ENCODE assay signal across 1 cellular context in genomic region chr19:16542045-16542893, GRCh38.
A peak's percentile ranks its signal among the peaks of the same experiment; 100 is the strongest.
TF ChIP-seq lines count a peak whose summit lies in the region.

TSS of gene CHERP (minus strand) at chr19:16542437. CDS start at chr19:16542378, 59 bp downstream.

TF ChIP-seq in HepG2, 621 proteins besides CTCF, POLR2A, EP300 and RAD21 (continued from another document and continues in another):
- TF ChIP-seq DMTF1 (CRISPR knock-in tag; IDR thresholded peaks at IDR 0.05) (no peak), ZNF343 (CRISPR knock-in tag; IDR thresholded peaks at IDR 0.05) (peak; percentile 64; the same call in 1 of the 2 replicates), POGZ (CRISPR knock-in tag; IDR thresholded peaks at IDR 0.05) (peak; percentile 53; the same call in 1 of the 2 replicates), ATM (IDR thresholded peaks at IDR 0.05; ENCODE audit: borderline replicate concordance) (no peak), HDAC2 (CRISPR knock-in tag; IDR thresholded peaks at IDR 0.05) (peak; percentile 61; the same call in 1 of the 2 replicates), REXO4 (CRISPR knock-in tag; IDR thresholded peaks at IDR 0.05; ENCODE audit: borderline replicate concordance) (no peak), PITX1 (CRISPR knock-in tag; IDR thresholded peaks at IDR 0.05) (no peak; the same call in 1 of the 2 replicates), SMARCC2 (IDR thresholded peaks at IDR 0.05) (no peak), HDAC6 (IDR thresholded peaks at IDR 0.05; ENCODE audit: low read depth, low read length) (no peak), ZNF674 (CRISPR knock-in tag; IDR thresholded peaks at IDR 0.05; ENCODE audit: low read depth) (no peak), ZNF34 (CRISPR knock-in tag; IDR thresholded peaks at IDR 0.05; ENCODE audit: borderline replicate concordance) (0 out of 2 replicates have a peak, but pooled peaks have one; percentile 22), MED13 (CRISPR knock-in tag; IDR thresholded peaks at IDR 0.05) (no peak; the same call in 1 of the 2 replicates), NBN (conservative IDR thresholded peaks at IDR 0.05) (no peak), FOXC1 (CRISPR knock-in tag; IDR thresholded peaks at IDR 0.05; ENCODE audit: borderline replicate concordance) (no peak), ZNF747 (CRISPR knock-in tag; IDR thresholded peaks at IDR 0.05; ENCODE audit: borderline replicate concordance) (peak; percentile 26; the same call in 1 of the 2 replicates), BATF2 (CRISPR knock-in tag; IDR thresholded peaks at IDR 0.05) (0 out of 2 replicates have a peak, but pooled peaks have one; percentile 12), U2AF1 (optimal IDR thresholded peaks at IDR 0.05; ENCODE audit: low read depth, low read length) (no peak), ZMYM4 (CRISPR knock-in tag; IDR thresholded peaks at IDR 0.05) (peak; percentile 46), IRF1 (CRISPR knock-in tag; IDR thresholded peaks at IDR 0.05; ENCODE audit: low read depth) (no peak), ZNF441 (CRISPR knock-in tag; IDR thresholded peaks at IDR 0.05; ENCODE audit: borderline replicate concordance) (0 out of 2 replicates have a peak, but pooled peaks have one; percentile 22), ZNF639 (CRISPR knock-in tag; conservative IDR thresholded peaks at IDR 0.05) (peak; percentile 83; the same call in 1 of the 2 replicates), CCDC6 (CRISPR knock-in tag; IDR thresholded peaks at IDR 0.05) (peak; percentile 59), MTA1 (CRISPR knock-in tag; IDR thresholded peaks at IDR 0.05; ENCODE audit: borderline replicate concordance) (0 out of 2 replicates have a peak, but pooled peaks have one; percentile 17), NRL (CRISPR knock-in tag; IDR thresholded peaks at IDR 0.05; ENCODE audit: borderline replicate concordance) (peak; percentile 51; the same call in 1 of the 2 replicates), HINFP (CRISPR knock-in tag; IDR thresholded peaks at IDR 0.05; ENCODE audit: low read depth) (0 out of 2 replicates have a peak, but pooled peaks have one; percentile 25), DR1 (CRISPR knock-in tag; IDR thresholded peaks at IDR 0.05) (no peak; the same call in 1 of the 2 replicates), ZNF335 (CRISPR knock-in tag; IDR thresholded peaks at IDR 0.05) (peak; percentile 35; the same call in 1 of the 2 replicates), GRHL1 (CRISPR knock-in tag; conservative IDR thresholded peaks at IDR 0.05) (no peak), ZBTB46 (CRISPR knock-in tag; IDR thresholded peaks at IDR 0.05; ENCODE audit: borderline replicate concordance) (peak; percentile 49; the same call in 1 of the 2 replicates), BCL6 (CRISPR knock-in tag; IDR thresholded peaks at IDR 0.05) (0 out of 2 replicates have a peak, but pooled peaks have one; percentile 42), ZNF33B (CRISPR knock-in tag; IDR thresholded peaks at IDR 0.05) (no peak), ZBTB34 (CRISPR knock-in tag; IDR thresholded peaks at IDR 0.05) (peak; percentile 39; the same call in 1 of the 2 replicates), SMAD9 (CRISPR knock-in tag; IDR thresholded peaks at IDR 0.05) (no peak), RAD51 (IDR thresholded peaks at IDR 0.05; ENCODE audit: borderline replicate concordance) (no peak), ZBTB14 (CRISPR knock-in tag; IDR thresholded peaks at IDR 0.05) (peak; percentile 79), ZNF569 (CRISPR knock-in tag; IDR thresholded peaks at IDR 0.05; ENCODE audit: borderline replicate concordance) (no peak), MLLT10 (CRISPR knock-in tag; IDR thresholded peaks at IDR 0.05) (no peak), ZNF562 (CRISPR knock-in tag; IDR thresholded peaks at IDR 0.05; ENCODE audit: borderline replicate concordance) (no peak), ZNF740 (CRISPR knock-in tag; IDR thresholded peaks at IDR 0.05) (no peak), ZNF18 (CRISPR knock-in tag; IDR thresholded peaks at IDR 0.05; ENCODE audit: insufficient replicate concordance) (no peak), GPN1 (CRISPR knock-in tag; IDR thresholded peaks at IDR 0.05; ENCODE audit: borderline replicate concordance) (no peak), RNF2 (conservative IDR thresholded peaks at IDR 0.05; ENCODE audit: low read depth) (peak; percentile 57; the same call in 1 of the 2 replicates), HNF4G (IDR thresholded peaks at IDR 0.05; ENCODE audit: borderline replicate concordance, low read depth, low read length) (no peak), HNF4G (CRISPR knock-in tag; IDR thresholded peaks at IDR 0.05; ENCODE audit: borderline replicate concordance, low read depth) (0 out of 2 replicates have a peak, but pooled peaks have one; percentile 32), HNRNPLL (IDR thresholded peaks at IDR 0.05; ENCODE audit: low read depth, low read length, poor library complexity, severe bottlenecking) (peak; percentile 98), ZBTB43 (CRISPR knock-in tag; conservative IDR thresholded peaks at IDR 0.05) (peak; percentile 66; the same call in 1 of the 2 replicates), ZNF780A (CRISPR knock-in tag; IDR thresholded peaks at IDR 0.05) (no peak), ZNF24 (IDR thresholded peaks at IDR 0.05) (no peak), KLF9 (CRISPR knock-in tag; IDR thresholded peaks at IDR 0.05; ENCODE audit: low read depth) (no peak), ZNF550 (CRISPR knock-in tag; IDR thresholded peaks at IDR 0.05; ENCODE audit: borderline replicate concordance) (no peak)
